1 cellular context compared by ENCODE assay signal in genomic region chr5:111707624-111708165, GRCh38.
TF ChIP-seq lines count a peak whose summit lies in the region.

No MANE protein-coding gene starts in this region.

TF ChIP-seq in IMR-90, 13 proteins besides CTCF, POLR2A, EP300 and RAD21:
- TF ChIP-seq RFX5 (IDR thresholded peaks at IDR 0.05; ENCODE audit: low read depth, low read length) (no peak), MAFK (IDR thresholded peaks at IDR 0.05; ENCODE audit: low read depth, low read length) (peak; percentile 81), RCOR1 (IDR thresholded peaks at IDR 0.05; ENCODE audit: insufficient replicate concordance, low read length) (no peak), CHD1 (IDR thresholded peaks at IDR 0.05; ENCODE audit: low read depth, low read length) (no peak)
